8 cellular contexts compared by ENCODE assay signal in the genomic region with DNA sequence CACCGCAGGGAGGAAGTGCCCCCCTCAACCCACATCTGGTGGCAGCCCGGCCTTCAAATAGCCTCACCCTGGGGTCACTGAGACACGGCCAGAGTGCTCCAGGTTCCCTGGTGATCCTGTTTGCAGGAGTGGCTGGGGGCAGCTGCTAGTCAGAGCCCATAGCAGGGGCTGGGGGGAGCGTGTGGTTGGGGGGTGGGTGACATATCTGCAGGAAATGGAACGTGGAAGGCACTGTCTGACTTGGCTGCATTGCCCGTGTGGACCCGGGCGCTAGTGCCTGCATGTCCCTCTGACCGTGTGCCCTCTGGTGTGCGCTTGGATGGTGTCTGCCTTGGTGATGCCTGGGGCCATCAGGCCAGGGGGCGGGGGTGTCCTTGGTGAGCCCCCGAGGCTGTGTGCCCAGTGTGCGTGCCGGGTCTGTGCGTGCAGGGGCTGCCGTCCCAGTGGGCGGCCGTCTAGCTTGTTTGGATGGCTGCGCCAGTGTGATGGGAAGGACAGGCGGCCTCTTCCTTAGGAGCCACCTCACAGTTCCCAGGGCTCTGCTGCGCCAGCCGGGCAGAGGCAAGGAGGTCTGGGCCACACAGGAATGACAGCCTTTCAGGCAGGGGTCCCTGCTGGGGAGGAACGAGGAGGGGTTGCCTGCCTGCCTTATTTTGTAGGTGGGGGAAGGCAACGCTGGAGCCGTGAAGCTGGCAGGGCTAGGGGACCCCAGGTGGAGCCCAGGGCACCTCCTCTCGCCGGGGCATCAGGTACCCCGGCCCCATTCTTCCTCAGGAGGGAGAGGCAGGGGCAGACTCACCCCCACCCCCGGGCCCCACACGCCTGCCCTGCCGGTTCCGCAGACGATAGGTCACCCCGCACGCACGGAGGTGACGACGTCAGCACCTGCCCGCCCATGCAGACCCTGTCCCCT. TPM values are rescaled to one million over a fixed set of nuclear protein-coding genes. Genes with fewer than 3 reads are reported as not detected.
DNase-seq lines count a peak whose midpoint lies in the region; ATAC-seq, FAIRE-seq and TF ChIP-seq lines count a peak whose summit lies in the region.

No MANE protein-coding gene starts in this region.

- H3K36me3 ChIP-seq in DOHH2 (ENCODE audit: control insufficient read depth, low read length) (no peaks in the 10 kb centered on the region), NT2/D1 (ENCODE audit: insufficient read depth, insufficient read length, low read length) (peaks cover 11% of the 10 kb centered on the region), small intestine (ENCODE audit: control insufficient read depth in 2 of 2, insufficient read depth in 2 of 2, low read length in 2 of 2) (no peaks in the 10 kb centered on the region)
- no peaks in the 10 kb centered on the region for H3K36me3 ChIP-seq in naive thymus-derived CD4-positive, alpha-beta T cell (ENCODE audit: control insufficient read depth in 2 of 3, insufficient read depth in 3 of 3, low read length in 3 of 3)

- H3K27me3 ChIP-seq in DOHH2 (ENCODE audit: control insufficient read depth, low read length) = peaks cover 28% of the 10 kb centered on the region
- H3K27me3 ChIP-seq in NT2/D1 (ENCODE audit: insufficient read depth, insufficient read length) = no peaks in the 10 kb centered on the region
- H3K27me3 ChIP-seq in naive thymus-derived CD4-positive, alpha-beta T cell (ENCODE audit: control insufficient read depth in 2 of 2, insufficient read depth in 2 of 2, low read length in 2 of 2) = no peaks in the 10 kb centered on the region
- H3K27me3 ChIP-seq in small intestine (ENCODE audit: control insufficient read depth in 2 of 2, insufficient read depth in 2 of 2, low read length in 2 of 2) = peaks cover 0 to 4% of the 10 kb centered on the region in 2 donors

- H3K4me1 ChIP-seq in DOHH2 (ENCODE audit: control insufficient read depth, low read length) = peaks cover 20% of the 10 kb centered on the region
- H3K4me1 ChIP-seq in NT2/D1 (ENCODE audit: insufficient read depth, insufficient read length) = peaks cover 15% of the 10 kb centered on the region
- peaks cover 0 to 7% of the 10 kb centered on the region in 2 donors for H3K4me1 ChIP-seq in naive thymus-derived CD4-positive, alpha-beta T cell (ENCODE audit: control insufficient read depth in 2 of 2, insufficient read depth in 2 of 2, low read length in 2 of 2)
- no peaks in the 10 kb centered on the region for H3K4me1 ChIP-seq in small intestine (ENCODE audit: control insufficient read depth in 2 of 2, insufficient read depth in 1 of 2, low read depth in 1 of 2, low read length in 1 of 2)

- H3F3A ChIP-seq in DOHH2 (ENCODE audit: control insufficient read depth, insufficient read depth) = 0 out of 2 replicates have a peak, but pooled peaks cover 3% of the 10 kb centered on the region

- peak overlapping the region; percentile 75 for H3K9ac ChIP-seq in NT2/D1 (ENCODE audit: insufficient read length, low read depth)

- no peak for FAIRE-seq in small intestine (lab: Jason Lieb, UNC)

- H3K27me3 Mint-ChIP-seq in effector memory CD8-positive, alpha-beta T cell = peaks cover 28 to 74% of the 10 kb centered on the region in 2 donors
- peaks cover 0 to 14% (median 0%) of the 10 kb centered on the region in 5 donors for H3K27me3 Mint-ChIP-seq in naive thymus-derived CD4-positive, alpha-beta T cell

- H3K4me1 Mint-ChIP-seq in effector memory CD8-positive, alpha-beta T cell (ENCODE audit: low read depth in 2 of 2) = peaks cover 0 to 12% of the 10 kb centered on the region in 2 donors
- peaks cover 8 to 21% (median 14%) of the 10 kb centered on the region in 7 donors for H3K4me1 Mint-ChIP-seq in naive thymus-derived CD4-positive, alpha-beta T cell

- whole genome bisulfite sequencing in small intestine, 3 donors = 5 to 10% (median 6%) methylated on average over 30 to 39 of the region's 39 CpGs

- no peaks in the 10 kb centered on the region for H3K9me3 Mint-ChIP-seq in effector memory CD8-positive, alpha-beta T cell
- no peaks in the 10 kb centered on the region for H3K9me3 Mint-ChIP-seq in naive thymus-derived CD4-positive, alpha-beta T cell

- peak overlapping the region; percentile 80 for H3K4me2 ChIP-seq in DOHH2 (ENCODE audit: low read length)

- TF ChIP-seq CTCF in DOHH2 (IDR thresholded peaks at IDR 0.05; ENCODE audit: low read depth, low read length, poor library complexity, severe bottlenecking) = no peak

- H3K27ac ChIP-seq in DOHH2 (ENCODE audit: low read depth, low read length) (no peak overlapping the region), small intestine (ENCODE audit: low read depth in 1 of 2, low read length in 1 of 2) (no peak overlapping the region)
- H3K27ac ChIP-seq in naive thymus-derived CD4-positive, alpha-beta T cell (ENCODE audit: low read depth, low read length) = peak overlapping the region; percentile 53

- no peak overlapping the region for H3K27ac Mint-ChIP-seq in effector memory CD8-positive, alpha-beta T cell
- peak overlapping the region in 7 of 9 donors; percentile 13 to 97 (median 86) for H3K27ac Mint-ChIP-seq in naive thymus-derived CD4-positive, alpha-beta T cell

- CTCF ChIA-PET in naive thymus-derived CD4-positive, alpha-beta T cell (lab: Charles Lee) = interaction anchor here (0.9 kb wide), 1 partner anchor 16 kb away, joined by 3 read pairs; no protein-coding TSS in a partner anchor

- ATAC-seq in effector memory CD8-positive, alpha-beta T cell (replicated peaks) = no peak
- ATAC-seq in naive thymus-derived CD4-positive, alpha-beta T cell = peak; percentile 51
- ATAC-seq in GM18858 (IDR thresholded peaks at IDR 0.05; ENCODE audit: unreplicated experiment) = no peak

- peaks cover 4% of the 10 kb centered on the region; the same call in 1 of the 2 replicates for H4K20me1 ChIP-seq in DOHH2 (ENCODE audit: control insufficient read depth, insufficient read depth, low read depth, low read length)

- H3K79me2 ChIP-seq in DOHH2 (ENCODE audit: control insufficient read depth, low read length) = no peaks in the 10 kb centered on the region

- no peak for DNase-seq in NT2/D1 (ENCODE audit: low read depth, low spot score)
- no peak for DNase-seq in effector memory CD8-positive, alpha-beta T cell
- peak in 1 of 9 donors; percentile 12 for DNase-seq in naive thymus-derived CD4-positive, alpha-beta T cell
- DNase-seq in SKM-1 (lab: John Stamatoyannopoulos, UW; ENCODE audit: unreplicated experiment) = no peak
- no peak for DNase-seq in dermis blood vessel endothelial cell
- DNase-seq in small intestine = no peak

- intact Hi-C loops in naive thymus-derived CD4-positive, alpha-beta T cell (cut with micrococcal nuclease) = loop anchor here in 1 of 2 donors (1.0 to 5.0 kb wide), 3 partner anchors 15 to 373 kb away; a partner anchor contains a TSS

- H3K9me3 ChIP-seq in DOHH2 (ENCODE audit: control insufficient read depth, insufficient read depth, low read length) = no peaks in the 10 kb centered on the region
- H3K9me3 ChIP-seq in NT2/D1 (ENCODE audit: insufficient read depth, low read length) = no peaks in the 10 kb centered on the region
- H3K9me3 ChIP-seq in naive thymus-derived CD4-positive, alpha-beta T cell (ENCODE audit: control insufficient read depth in 2 of 3, low read length in 3 of 3) = no peaks in the 10 kb centered on the region
- no peaks in the 10 kb centered on the region for H3K9me3 ChIP-seq in small intestine (ENCODE audit: control insufficient read depth, low read depth)

- H3K36me3 Mint-ChIP-seq in effector memory CD8-positive, alpha-beta T cell (ENCODE audit: insufficient read depth) = no peaks in the 10 kb centered on the region
- no peaks in the 10 kb centered on the region for H3K36me3 Mint-ChIP-seq in naive thymus-derived CD4-positive, alpha-beta T cell

- no peaks in the 10 kb centered on the region for H3K9me2 ChIP-seq in DOHH2 (replicated peaks; ENCODE audit: control insufficient read depth, low read length)

- H3K4me3 ChIP-seq in DOHH2 (ENCODE audit: low read length) (peak overlapping the region; percentile 63), NT2/D1 (ENCODE audit: insufficient read length, low read depth) (peak overlapping the region; percentile 57), small intestine (ENCODE audit: low read depth in 1 of 2, low read length in 2 of 2) (peak overlapping the region in 1 of 2 donors; percentile 33)
- H3K4me3 ChIP-seq in naive thymus-derived CD4-positive, alpha-beta T cell (ENCODE audit: low read length) = peak overlapping the region; percentile 71

- POLR2A ChIA-PET in naive thymus-derived CD4-positive, alpha-beta T cell (lab: Charles Lee) = interaction anchor here (0.6 kb wide), 1 partner anchor 1968 kb away, joined by 3 read pairs; no protein-coding TSS in a partner anchor

- peak overlapping the region; percentile 31 to 71 for H3K4me3 Mint-ChIP-seq in effector memory CD8-positive, alpha-beta T cell
- peak overlapping the region; percentile 79 to 90 (median 88) for H3K4me3 Mint-ChIP-seq in naive thymus-derived CD4-positive, alpha-beta T cell

RNA-seq across cellular contexts. Expression of a gene that starts 0.6 kb away (rescaled TPM):
- total RNA-seq in naive thymus-derived CD4-positive, alpha-beta T cell = 1 to 10 TPM; 1.1 to 5.3 (median 2.7) TPM
- 1 to 10 TPM in 1 of 2 donors, under 1 TPM in 1; 0.63 to 1.5 TPM for polyA plus RNA-seq in naive thymus-derived CD4-positive, alpha-beta T cell
- 62.6 and 89.0 TPM in 2 replicates for total RNA-seq in dermis blood vessel endothelial cell
- polyA plus RNA-seq in small intestine = 10 to 100 TPM in 1 of 3 donors, 1 to 10 TPM in 1, under 1 TPM in 1; 0.67 to 19.3 (median 8.4) TPM

RNA-seq across cellular contexts. Expression of a gene that starts 14.7 kb away (rescaled TPM):
- 10 to 100 TPM; 20.7 to 41.3 (median 39.0) TPM for total RNA-seq in naive thymus-derived CD4-positive, alpha-beta T cell
- 10 to 100 TPM in 1 of 2 donors, 1 to 10 TPM in 1; 9.8 to 13.3 TPM for polyA plus RNA-seq in naive thymus-derived CD4-positive, alpha-beta T cell
- 9.4 and 21.4 TPM in 2 replicates for total RNA-seq in dermis blood vessel endothelial cell
- 1 to 10 TPM; 7.5 to 7.6 (median 7.6) TPM for polyA plus RNA-seq in small intestine

Comparison
In these comparisons a context has a peak if more than half of its experiments do, and no peak if none do; other contexts are left out.
1. H3K27ac Mint-ChIP-seq: peak in naive thymus-derived CD4-positive, alpha-beta T cell (7 of 9); none in effector memory CD8-positive, alpha-beta T cell (0 of 2).
2. RNA of a gene that starts 0.6 kb away (total RNA-seq): 62.6 to 89.0 TPM in dermis blood vessel endothelial cell; 1.1 to 5.3 TPM in naive thymus-derived CD4-positive, alpha-beta T cell; every median in the first group is over 10 times any median in the second.